Comparison of ENCODE assay signal across 27 cellular contexts in genomic region chr22:28091486-28091885, GRCh38.
"Had no signal": no experiment of that assay in that cellular context is flagged by ENCODE, and none has a peak within 500 bp of the region (broad histone marks: within the 10 kb centered on the region; RNA-seq: fewer than 3 reads in every experiment).

No MANE protein-coding gene starts in this region.

- DNase-seq: stimulated activated CD4-positive, alpha-beta T cell treated with anti-CD3 and anti-CD28 coated beads, Interleukin-2, amount 100 ng/mL, for 48 hours; stimulated activated CD4-positive, alpha-beta T cell treated with anti-CD3 and anti-CD28 coated beads, Interleukin-4, amount 100 ng/mL, for 1 hour; stimulated activated CD4-positive, alpha-beta T cell treated with anti-CD3 and anti-CD28 coated beads, Interleukin-4, amount 100 ng/mL, for 24 hours; stimulated activated CD4-positive, alpha-beta T cell treated with anti-CD3 and anti-CD28 coated beads, Interleukin-4, amount 100 ng/mL, for 4 hours; stimulated activated CD8-positive, alpha-beta memory T cell treated with anti-CD3 and anti-CD28 coated beads, Interleukin-4, amount 100 ng/mL, for 48 hours; stimulated activated naive B cell treated with anti-CD40 and anti-IgM and Interleukin-4, amounts not matched to agents 10 μg/mL and 1 μg/mL and 100 μg/mL, for 72 hours; stimulated activated naive CD4-positive, alpha-beta T cell; stimulated activated naive CD4-positive, alpha-beta T cell treated with Interleukin-2 at 50 U/mL for 16 hours; stimulated activated naive CD8-positive, alpha-beta T cell treated with anti-CD3 and anti-CD28 coated beads, Interleukin-15, amount 100 ng/mL, for 72 hours; stimulated activated naive CD8-positive, alpha-beta T cell treated with anti-CD3 and anti-CD28 coated beads, Interleukin-15, Interleukin-2, amounts not matched to agents 100 U/mL and 50 U/mL, for 24 hours; stomach; substantia nigra; testis; thyroid gland; tibial artery; transverse colon; trophoblast cell; upper lobe of left lung; upper lobe of right lung; uterus had no signal

- H3K4me3 Mint-ChIP-seq: stimulated activated effector memory CD8-positive, alpha-beta T cell treated with anti-CD3 and anti-CD28 coated beads, Interleukin-12 subunit alpha, Interleukin-12 subunit beta, amount 100 ng/mL, for 72 hours; stimulated activated naive B cell treated with anti-CD40 and anti-IgM and Interleukin-4, amounts not matched to agents 10 μg/mL and 1 μg/mL and 100 μg/mL, for 72 hours; stimulated activated naive CD8-positive, alpha-beta T cell treated with anti-CD3 and anti-CD28 coated beads, Interleukin-15, amount 100 ng/mL, for 72 hours; stimulated activated naive CD8-positive, alpha-beta T cell treated with anti-CD3 and anti-CD28 coated beads, Interleukin-15, Interleukin-2, amounts not matched to agents 100 ng/mL and 50 ng/mL, for 24 hours; type B pancreatic cell had no signal

- ATAC-seq: stimulated activated effector memory CD8-positive, alpha-beta T cell treated with anti-CD3 and anti-CD28 coated beads, Interleukin-12 subunit alpha, Interleukin-12 subunit beta, amount 100 ng/mL, for 72 hours; stimulated activated naive B cell treated with anti-CD40 and anti-IgM and Interleukin-4, amounts not matched to agents 10 μg/mL and 1 μg/mL and 100 μg/mL, for 72 hours; stimulated activated naive CD8-positive, alpha-beta T cell treated with anti-CD3 and anti-CD28 coated beads, Interleukin-15, amount 100 ng/mL, for 72 hours; stimulated activated naive CD8-positive, alpha-beta T cell treated with anti-CD3 and anti-CD28 coated beads, Interleukin-15, Interleukin-2, amounts not matched to agents 100 U/mL and 50 U/mL, for 24 hours; upper lobe of right lung had no signal

- H3K27me3 ChIP-seq: stomach, suprapubic skin, testis, thyroid gland, tibial artery, tibial nerve, transverse colon, upper lobe of left lung, upper lobe of right lung, uterus, vagina had no signal

- H3K4me1 ChIP-seq: testis, thyroid gland, tibial artery, tibial nerve, transverse colon, upper lobe of left lung, upper lobe of right lung, uterus, vagina had no signal

- H3K27me3 Mint-ChIP-seq: stimulated activated naive B cell treated with anti-CD40 and anti-IgM and Interleukin-4, amounts not matched to agents 10 μg/mL and 1 μg/mL and 100 μg/mL, for 72 hours; stimulated activated naive CD8-positive, alpha-beta T cell treated with anti-CD3 and anti-CD28 coated beads, Interleukin-15, amount 100 ng/mL, for 72 hours; stimulated activated naive CD8-positive, alpha-beta T cell treated with anti-CD3 and anti-CD28 coated beads, Interleukin-15, Interleukin-2, amounts not matched to agents 100 ng/mL and 50 ng/mL, for 24 hours; type B pancreatic cell had no signal

- H3K4me1 Mint-ChIP-seq: stimulated activated effector memory CD8-positive, alpha-beta T cell treated with anti-CD3 and anti-CD28 coated beads, Interleukin-12 subunit alpha, Interleukin-12 subunit beta, amount 100 ng/mL, for 72 hours; stimulated activated naive B cell treated with anti-CD40 and anti-IgM and Interleukin-4, amounts not matched to agents 10 μg/mL and 1 μg/mL and 100 μg/mL, for 72 hours; stimulated activated naive CD8-positive, alpha-beta T cell treated with anti-CD3 and anti-CD28 coated beads, Interleukin-15, amount 100 ng/mL, for 72 hours had no signal

- H3K36me3 ChIP-seq: transverse colon, upper lobe of right lung, uterus had no signal

- H3K36me3 Mint-ChIP-seq: stimulated activated effector memory CD8-positive, alpha-beta T cell treated with anti-CD3 and anti-CD28 coated beads, Interleukin-12 subunit alpha, Interleukin-12 subunit beta, amount 100 ng/mL, for 72 hours; stimulated activated naive B cell treated with anti-CD40 and anti-IgM and Interleukin-4, amounts not matched to agents 10 μg/mL and 1 μg/mL and 100 μg/mL, for 72 hours had no signal

- H3K9me3 ChIP-seq: stomach, suprapubic skin, testis, thoracic aorta, thyroid gland, tibial artery, tibial nerve, transverse colon, upper lobe of left lung, upper lobe of right lung, uterus, vagina had no signal

- H3K27ac ChIP-seq: stomach, suprapubic skin, testis, thoracic aorta, thyroid gland, tibial artery, tibial nerve, transverse colon, upper lobe of left lung, upper lobe of right lung, uterus, vagina had no signal

- H3K27ac Mint-ChIP-seq: stimulated activated effector memory CD8-positive, alpha-beta T cell treated with anti-CD3 and anti-CD28 coated beads, Interleukin-12 subunit alpha, Interleukin-12 subunit beta, amount 100 ng/mL, for 72 hours; stimulated activated naive B cell treated with anti-CD40 and anti-IgM and Interleukin-4, amounts not matched to agents 10 μg/mL and 1 μg/mL and 100 μg/mL, for 72 hours; stimulated activated naive CD8-positive, alpha-beta T cell treated with anti-CD3 and anti-CD28 coated beads, Interleukin-15, Interleukin-2, amounts not matched to agents 100 ng/mL and 50 ng/mL, for 24 hours; type B pancreatic cell had no signal

- H3K4me3 ChIP-seq: stomach, suprapubic skin, testis, thoracic aorta, thyroid gland, tibial artery, tibial nerve, transverse colon, upper lobe of left lung, upper lobe of right lung, uterus, vagina had no signal

- H3K9me3 Mint-ChIP-seq: stimulated activated effector memory CD8-positive, alpha-beta T cell treated with anti-CD3 and anti-CD28 coated beads, Interleukin-12 subunit alpha, Interleukin-12 subunit beta, amount 100 ng/mL, for 72 hours; stimulated activated naive CD8-positive, alpha-beta T cell treated with anti-CD3 and anti-CD28 coated beads, Interleukin-15, amount 100 ng/mL, for 72 hours; stimulated activated naive CD8-positive, alpha-beta T cell treated with anti-CD3 and anti-CD28 coated beads, Interleukin-15, Interleukin-2, amounts not matched to agents 100 ng/mL and 50 ng/mL, for 24 hours; type B pancreatic cell had no signal
